In genomic region chr10:33612551-33612950, GRCh38 we compare ENCODE assay signal across 10 cellular contexts.
DNase-seq lines count a peak whose midpoint lies in the region; ATAC-seq and TF ChIP-seq lines count a peak whose summit lies in the region.
"Had no signal": no experiment of that assay in that cellular context is flagged by ENCODE, and none has a peak within 500 bp of the region (broad histone marks: within the 10 kb centered on the region; RNA-seq: fewer than 3 reads in every experiment).

No MANE protein-coding gene starts in this region.

- in situ Hi-C loops in astrocyte of the cerebellum (cut with HindIII; ENCODE audit: low sequenced_read_pairs) = no loop called here

- no peaks in the 10 kb centered on the region for H3K4me1 Mint-ChIP-seq in stimulated activated naive CD8-positive, alpha-beta T cell treated with anti-CD3 and anti-CD28 coated beads, Interleukin-15, amount 100 ng/mL, for 72 hours
- no peaks in the 10 kb centered on the region for H3K4me1 Mint-ChIP-seq in endothelial cell (ENCODE audit: unreplicated experiment)
- H3K4me1 Mint-ChIP-seq in activated CD4-positive, alpha-beta T cell treated with anti-CD3 and anti-CD28 coated beads, Interleukin-2, amount 10 ng/mL, durations not matched to agents 24 days and 14 days = no peaks in the 10 kb centered on the region

- TF ChIP-seq CTCF in astrocyte of the cerebellum (IDR thresholded peaks at IDR 0.05; ENCODE audit: low read depth, low read length, missing control alignments) (no peak), endothelial cell (IDR thresholded peaks at IDR 0.05; ENCODE audit: unreplicated experiment) (no peak)

- H3K4me3 ChIP-seq in astrocyte of the cerebellum (ENCODE audit: low read depth, low read length) (no peak overlapping the region), aorta (ENCODE audit: low read length in 2 of 2) (no peak overlapping the region)
- H3K4me3 ChIP-seq: BLaER1 had no signal

- DNase-seq in stimulated activated naive CD8-positive, alpha-beta T cell treated with anti-CD3 and anti-CD28 coated beads, Interleukin-15, amount 100 ng/mL, for 72 hours = no peak
- no peak for DNase-seq in stimulated activated naive CD8-positive, alpha-beta T cell treated with anti-CD3 and anti-CD28 coated beads, Interleukin-15, Interleukin-2, amounts not matched to agents 100 U/mL and 50 U/mL, for 24 hours
- peak; percentile 48 for DNase-seq in astrocyte of the cerebellum (ENCODE audit: low read depth)
- no peak for DNase-seq in left lobe of liver (ENCODE audit: low spot score)
- DNase-seq in aorta = no peak
- no peak for DNase-seq in endothelial cell (ENCODE audit: low spot score)
- no peak for DNase-seq in activated CD4-positive, alpha-beta T cell treated with anti-CD3 and anti-CD28 coated beads, Interleukin-2, amount 10 ng/mL, durations not matched to agents 24 days and 14 days
- DNase-seq: activated naive CD4-positive, alpha-beta T cell treated with anti-CD3 and anti-CD28 coated beads, Interleukin-2, amount 50 U/mL, for 16 hours had no signal

- 82 to 87% methylated on average over 3 of the region's 3 CpGs for WGBS in aorta, 2 donors

- no peaks in the 10 kb centered on the region for H3K36me3 Mint-ChIP-seq in endothelial cell (ENCODE audit: low read depth, unreplicated experiment)
- H3K36me3 Mint-ChIP-seq in activated CD4-positive, alpha-beta T cell treated with anti-CD3 and anti-CD28 coated beads, Interleukin-2, amount 10 ng/mL, durations not matched to agents 24 days and 14 days (ENCODE audit: low read depth) = no peaks in the 10 kb centered on the region

- no peaks in the 10 kb centered on the region for H3K4me1 ChIP-seq in aorta (ENCODE audit: control insufficient read depth in 1 of 2, insufficient read depth in 2 of 2, low read length in 2 of 2)
- H3K4me1 ChIP-seq: BLaER1 had no signal

- H3K9me3 Mint-ChIP-seq in stimulated activated naive CD8-positive, alpha-beta T cell treated with anti-CD3 and anti-CD28 coated beads, Interleukin-15, amount 100 ng/mL, for 72 hours = peaks cover 14 to 25% of the 10 kb centered on the region in 2 donors
- H3K9me3 Mint-ChIP-seq in endothelial cell (ENCODE audit: unreplicated experiment) = no peaks in the 10 kb centered on the region
- H3K9me3 Mint-ChIP-seq in activated CD4-positive, alpha-beta T cell treated with anti-CD3 and anti-CD28 coated beads, Interleukin-2, amount 10 ng/mL, durations not matched to agents 24 days and 14 days = peaks cover 11% of the 10 kb centered on the region

- no peak overlapping the region for H3K27ac Mint-ChIP-seq in stimulated activated naive CD8-positive, alpha-beta T cell treated with anti-CD3 and anti-CD28 coated beads, Interleukin-15, amount 100 ng/mL, for 72 hours
- no peak overlapping the region for H3K27ac Mint-ChIP-seq in endothelial cell (ENCODE audit: unreplicated experiment)
- H3K27ac Mint-ChIP-seq in activated CD4-positive, alpha-beta T cell treated with anti-CD3 and anti-CD28 coated beads, Interleukin-2, amount 10 ng/mL, durations not matched to agents 24 days and 14 days = no peak overlapping the region

- intact Hi-C loops in aorta (cut with DNase I) = no loop called here
- intact Hi-C loops in activated CD4-positive, alpha-beta T cell treated with anti-CD3 and anti-CD28 coated beads, Interleukin-2, amount 10 ng/mL, durations not matched to agents 24 days and 14 days (cut with micrococcal nuclease) = no loop called here

- no peaks in the 10 kb centered on the region for H3K36me3 ChIP-seq in aorta (ENCODE audit: control insufficient read depth in 1 of 2, insufficient read depth in 2 of 2, low read length in 1 of 2)
- H3K36me3 ChIP-seq: BLaER1 had no signal

- no peak overlapping the region for H3K4me3 Mint-ChIP-seq in stimulated activated naive CD8-positive, alpha-beta T cell treated with anti-CD3 and anti-CD28 coated beads, Interleukin-15, amount 100 ng/mL, for 72 hours
- H3K4me3 Mint-ChIP-seq in endothelial cell (ENCODE audit: unreplicated experiment) = no peak overlapping the region
- H3K4me3 Mint-ChIP-seq in activated CD4-positive, alpha-beta T cell treated with anti-CD3 and anti-CD28 coated beads, Interleukin-2, amount 10 ng/mL, durations not matched to agents 24 days and 14 days = no peak overlapping the region

- H3K27me3 ChIP-seq in aorta (ENCODE audit: control insufficient read depth in 1 of 2, insufficient read depth in 2 of 2, low read length in 1 of 2) = no peaks in the 10 kb centered on the region
- H3K27me3 ChIP-seq: BLaER1 had no signal

- no peak overlapping the region for H3K27ac ChIP-seq in aorta (ENCODE audit: low read depth in 1 of 2, low read length in 2 of 2)
- H3K27ac ChIP-seq: BLaER1 had no signal

- H3K9me3 ChIP-seq in aorta (ENCODE audit: control insufficient read depth, low read length) = peaks cover 1% of the 10 kb centered on the region

- ATAC-seq in stimulated activated naive CD8-positive, alpha-beta T cell treated with anti-CD3 and anti-CD28 coated beads, Interleukin-15, amount 100 ng/mL, for 72 hours = peak; percentile 23
- ATAC-seq in stimulated activated naive CD8-positive, alpha-beta T cell treated with anti-CD3 and anti-CD28 coated beads, Interleukin-15, Interleukin-2, amounts not matched to agents 100 U/mL and 50 U/mL, for 24 hours = no peak
- ATAC-seq in left lobe of liver (peak; percentile 98), aorta (ENCODE audit: low FRiP score) (peak; percentile 75), GM21528 (IDR thresholded peaks at IDR 0.05; ENCODE audit: low FRiP score, unreplicated experiment) (no peak)

- H3K27me3 Mint-ChIP-seq in stimulated activated naive CD8-positive, alpha-beta T cell treated with anti-CD3 and anti-CD28 coated beads, Interleukin-15, amount 100 ng/mL, for 72 hours = peaks cover 7% of the 10 kb centered on the region
- no peaks in the 10 kb centered on the region for H3K27me3 Mint-ChIP-seq in endothelial cell (ENCODE audit: unreplicated experiment)
- H3K27me3 Mint-ChIP-seq in activated CD4-positive, alpha-beta T cell treated with anti-CD3 and anti-CD28 coated beads, Interleukin-2, amount 10 ng/mL, durations not matched to agents 24 days and 14 days = no peaks in the 10 kb centered on the region

Comparison
In these comparisons a context has a peak if more than half of its experiments do, and no peak if none do; other contexts are left out.
1. ATAC-seq: peak in stimulated activated naive CD8-positive, alpha-beta T cell treated with anti-CD3 and anti-CD28 coated beads, Interleukin-15, amount 100 ng/mL, for 72 hours (single experiment), left lobe of liver (single experiment) and aorta (single experiment); none in stimulated activated naive CD8-positive, alpha-beta T cell treated with anti-CD3 and anti-CD28 coated beads, Interleukin-15, Interleukin-2, amounts not matched to agents 100 U/mL and 50 U/mL, for 24 hours (single experiment) and GM21528 (single experiment).